20 cellular contexts compared by ENCODE assay signal in the genomic region with DNA sequence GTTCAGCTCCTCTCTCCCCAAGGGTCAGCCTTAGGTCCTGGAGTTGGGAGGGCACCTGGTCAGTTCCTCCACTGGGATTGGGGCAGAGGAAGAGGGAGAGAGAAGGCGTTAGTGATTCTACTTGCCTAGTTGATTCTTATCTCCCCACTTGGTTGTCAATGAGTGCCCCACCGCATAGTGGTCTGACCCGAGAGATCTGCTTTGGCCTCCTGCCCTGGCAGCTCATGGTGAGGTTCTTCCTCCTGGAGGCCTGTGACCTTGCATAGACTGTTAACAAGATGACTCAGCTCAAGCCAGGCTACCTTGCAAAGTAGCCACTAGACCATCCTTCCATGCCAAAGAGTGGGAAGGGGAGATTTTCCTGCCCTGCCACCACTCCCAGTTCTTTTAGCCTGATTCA.
DNase-seq lines count a peak whose midpoint lies in the region; ATAC-seq, FAIRE-seq and TF ChIP-seq lines count a peak whose summit lies in the region.
"Had no signal": no experiment of that assay in that cellular context is flagged by ENCODE, and none has a peak within 500 bp of the region (broad histone marks: within the 10 kb centered on the region; RNA-seq: fewer than 3 reads in every experiment).

No MANE protein-coding gene starts in this region.

- 39 to 83% (median 56%) methylated on average over 1 to 3 of the region's 3 CpGs for WGBS in adrenal gland, 4 donors

- no peak for DNase-seq in CD4-positive, alpha-beta T cell
- DNase-seq in GM18507 (ENCODE audit: extremely low spot score, insufficient read length, low read depth) (no peak), OCI-M1 (lab: John Stamatoyannopoulos, UW) (peak; percentile 62), adrenal gland (peak in 6 of 7 donors; percentile 25 to 55 (median 42)), T-helper 2 cell (no peak), hepatic stellate cell (ENCODE audit: low spot score) (no peak)
- no peak for DNase-seq in stimulated activated CD4-positive, alpha-beta T cell treated with anti-CD3 and anti-CD28 coated beads, Interleukin-4, amount 100 ng/mL, for 4 hours
- no peak for DNase-seq in NK-92 treated with Interleukin-12 subunit alpha and Interleukin-12 subunit beta, amount 100 ng/mL, for 24 hours (lab: John Stamatoyannopoulos, UW)
- DNase-seq: HFFc6, MG63, NCI-H1092 treated with DMSO at 0.1 percent for 48 hours, NCI-H2081 treated with DMSO at 0.1 percent for 48 hours, NCI-H2227 treated with DMSO at 0.1 percent for 48 hours, NCI-H524, PC-3, T-cell had no signal

- H3K4me3 ChIP-seq in adrenal gland: no peak overlapping the region
- H3K4me3 ChIP-seq: MG63, SJSA1 had no signal

- peak; percentile 62 for FAIRE-seq in GM18507 (lab: Jason Lieb, UNC)
- FAIRE-seq: G401.6, GM12891 had no signal

- no peak for ATAC-seq in CD4-positive, alpha-beta T cell (ENCODE audit: poor library complexity)
- ATAC-seq: PC-3, T-cell had no signal

- no peaks in the 10 kb centered on the region for H3K36me3 ChIP-seq in adrenal gland (replicated peaks in 1 of 2)
- H3K36me3 ChIP-seq: MG63, SJSA1 had no signal

- CTCF ChIA-PET in CD4-positive, alpha-beta T cell (lab: Charles Lee): no interaction called here

- H3K27me3 ChIP-seq in CD4-positive, alpha-beta T cell (ENCODE audit: control insufficient read depth, insufficient read depth, low read length): no peaks in the 10 kb centered on the region
- H3K27me3 ChIP-seq in adrenal gland: no peaks in the 10 kb centered on the region
- H3K27me3 ChIP-seq: MG63, SJSA1 had no signal

- no peaks in the 10 kb centered on the region for H3K4me1 ChIP-seq in adrenal gland (replicated peaks in 1 of 2)
- H3K4me1 ChIP-seq: SJSA1 had no signal

- H3K27ac ChIP-seq in CD4-positive, alpha-beta T cell (ENCODE audit: low read depth, low read length): no peak overlapping the region
- no peak overlapping the region for H3K27ac ChIP-seq in adrenal gland
- H3K27ac ChIP-seq: KMS-11, SJSA1 had no signal

- H3K9me3 Mint-ChIP-seq in CD4-positive, alpha-beta T cell: peaks cover 8% of the 10 kb centered on the region
- H3K9me3 Mint-ChIP-seq: HFFc6 had no signal

- H3K4me3 Mint-ChIP-seq in CD4-positive, alpha-beta T cell: no peak overlapping the region
- H3K4me3 Mint-ChIP-seq: HFFc6 had no signal

- POLR2A ChIA-PET in CD4-positive, alpha-beta T cell (lab: Charles Lee): no interaction called here

- no peaks in the 10 kb centered on the region for H3K9me3 ChIP-seq in CD4-positive, alpha-beta T cell (ENCODE audit: control insufficient read depth, low read length)
- no peaks in the 10 kb centered on the region for H3K9me3 ChIP-seq in adrenal gland (replicated peaks in 1 of 3)
- H3K9me3 ChIP-seq: MG63, SJSA1 had no signal

- no peak for TF ChIP-seq POLR2A in adrenal gland (IDR thresholded peaks at IDR 0.05)

- TF ChIP-seq CTCF in CD4-positive, alpha-beta T cell (IDR thresholded peaks at IDR 0.05): no peak
- TF ChIP-seq CTCF in adrenal gland (IDR thresholded peaks at IDR 0.05): no peak

- H3K27me3 Mint-ChIP-seq in CD4-positive, alpha-beta T cell: no peaks in the 10 kb centered on the region
- H3K27me3 Mint-ChIP-seq: T-cell had no signal

- H3K4me1 Mint-ChIP-seq in CD4-positive, alpha-beta T cell (ENCODE audit: low read depth): peaks cover 40% of the 10 kb centered on the region

- intact Hi-C loops in CD4-positive, alpha-beta T cell (cut with DNase I, micrococcal nuclease): no loop called here
- intact Hi-C loops in adrenal gland (cut with DNase I): no loop called here

- no peaks in the 10 kb centered on the region for H3K36me3 Mint-ChIP-seq in CD4-positive, alpha-beta T cell (ENCODE audit: low read depth)
- H3K36me3 Mint-ChIP-seq: T-cell had no signal

- H3K27ac Mint-ChIP-seq in CD4-positive, alpha-beta T cell: peak overlapping the region; percentile 24
- H3K27ac Mint-ChIP-seq: HFFc6 had no signal

Comparison
In these comparisons a context has a peak if more than half of its experiments do, and no peak if none do; other contexts are left out.
1. DNase-seq: peak in OCI-M1 (single experiment) and adrenal gland (6 of 7); none in CD4-positive, alpha-beta T cell (0 of 10), GM18507 (single experiment), stimulated activated CD4-positive, alpha-beta T cell treated with anti-CD3 and anti-CD28 coated beads, Interleukin-4, amount 100 ng/mL, for 4 hours (0 of 2), T-helper 2 cell (0 of 5), hepatic stellate cell (single experiment) and NK-92 treated with Interleukin-12 subunit alpha and Interleukin-12 subunit beta, amount 100 ng/mL, for 24 hours (single experiment).